ENCODE assay signal across 8 cellular contexts in the genomic region with DNA sequence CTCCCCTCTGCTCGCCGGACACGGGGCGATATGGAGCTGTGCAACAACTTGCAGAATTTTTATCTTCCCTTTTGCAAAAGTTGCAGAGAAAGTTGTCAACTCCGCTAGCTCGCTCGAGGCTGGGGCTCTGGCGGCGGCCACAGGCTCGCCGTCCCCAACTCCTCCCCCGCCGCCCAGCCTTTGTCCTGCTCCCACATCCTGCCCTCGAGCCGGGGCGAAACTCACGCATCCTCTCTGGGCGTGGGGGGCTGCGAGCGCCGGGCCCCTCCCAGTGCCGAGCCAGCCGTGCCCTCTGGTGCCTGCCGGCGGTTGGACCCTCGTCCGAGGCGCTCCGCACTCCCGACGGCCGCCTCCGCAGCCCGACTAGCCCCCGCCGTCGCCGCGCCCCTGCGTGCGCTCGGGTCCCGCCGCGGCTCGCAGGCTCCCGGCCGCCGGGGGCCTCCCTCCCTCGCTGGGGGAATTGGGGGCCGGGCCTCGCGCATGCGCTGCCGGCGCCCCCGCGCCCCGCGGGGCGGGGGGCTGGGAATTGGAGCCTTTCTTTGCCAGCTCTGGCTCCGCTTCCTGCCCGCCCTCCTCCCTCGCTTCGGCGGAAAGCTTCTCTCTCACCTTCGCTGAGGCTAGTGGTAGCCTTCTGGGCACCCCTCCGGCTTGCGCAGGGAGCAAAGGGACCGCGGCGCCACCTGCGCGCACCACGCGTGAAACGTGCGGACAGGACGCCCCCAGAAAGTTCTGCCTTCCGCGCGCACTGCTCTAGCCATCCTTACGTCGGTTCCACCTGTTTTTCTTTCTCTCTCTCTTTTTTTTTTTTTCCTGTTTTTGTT. TPM values are rescaled to one million over a fixed set of nuclear protein-coding genes. Genes with fewer than 3 reads are reported as not detected.
DNase-seq lines count a peak whose midpoint lies in the region; ATAC-seq, FAIRE-seq and TF ChIP-seq lines count a peak whose summit lies in the region.

CCNJL (minus strand) TSS at position 426 of the 821 bp plus-strand sequence. CDS start 641 bp downstream, outside the sequence.

- H3K36me3 Mint-ChIP-seq in stimulated activated effector memory CD8-positive, alpha-beta T cell treated with anti-CD3 and anti-CD28 coated beads, Interleukin-12 subunit alpha, Interleukin-12 subunit beta, amount 100 ng/mL, for 72 hours: no peaks in the 10 kb centered on the region

- no peaks in the 10 kb centered on the region for H4K20me1 ChIP-seq in PC-9 (ENCODE audit: insufficient read depth)

- no TSS peak for BruUV-seq in PC-9 (replicated peaks; lab: Mats Ljungman, UMichigan)

- POLR2A ChIA-PET in PC-9 (lab: Charles Lee; ENCODE audit: unreplicated experiment): interaction anchor here (0.6 kb wide), 1 partner anchor 146 kb away, joined by 5 read pairs; no protein-coding TSS in a partner anchor

- H3K4me2 ChIP-seq in PC-9: peak within 1 kb of the TSS; percentile 78

- no peak for FAIRE-seq in GM12892 (lab: Jason Lieb, UNC)

- H3K27me3 ChIP-seq in ACC112 (ENCODE audit: insufficient read depth, low read length) (peaks cover 37% of the 10 kb centered on the region), PC-9 (ENCODE audit: insufficient read depth, low read depth) (no peaks in the 10 kb centered on the region)

- no peaks in the 10 kb centered on the region for H3K79me2 ChIP-seq in ACC112 (ENCODE audit: control insufficient read depth, insufficient read depth, low read length, unreplicated experiment)
- 0 out of 2 replicates have a peak, but pooled peaks cover 12% of the 10 kb centered on the region for H3K79me2 ChIP-seq in PC-9 (ENCODE audit: low read depth)

- H3K4me1 Mint-ChIP-seq in stimulated activated effector memory CD8-positive, alpha-beta T cell treated with anti-CD3 and anti-CD28 coated beads, Interleukin-12 subunit alpha, Interleukin-12 subunit beta, amount 100 ng/mL, for 72 hours: peaks cover 7% of the 10 kb centered on the region

- H3K4me3 Mint-ChIP-seq in stimulated activated effector memory CD8-positive, alpha-beta T cell treated with anti-CD3 and anti-CD28 coated beads, Interleukin-12 subunit alpha, Interleukin-12 subunit beta, amount 100 ng/mL, for 72 hours: peak within 1 kb of the TSS; percentile 70

- H3K36me3 ChIP-seq in ACC112 (ENCODE audit: insufficient read depth, low read length) (no peaks in the 10 kb centered on the region), PC-9 (ENCODE audit: low read depth) (peaks cover 6% of the 10 kb centered on the region; the same call in 1 of the 2 replicates)

- no peaks in the 10 kb centered on the region for H3K9me3 Mint-ChIP-seq in stimulated activated effector memory CD8-positive, alpha-beta T cell treated with anti-CD3 and anti-CD28 coated beads, Interleukin-12 subunit alpha, Interleukin-12 subunit beta, amount 100 ng/mL, for 72 hours

- H2AFZ ChIP-seq in ACC112 (ENCODE audit: low read length, unreplicated experiment) (peak within 1 kb of the TSS; percentile 68), PC-9 (peak within 1 kb of the TSS; percentile 88)

- no peak within 1 kb of the TSS for H3K27ac ChIP-seq in ACC112 (ENCODE audit: low read depth, low read length)
- peak within 1 kb of the TSS; percentile 60 for H3K27ac ChIP-seq in PC-9

- intact Hi-C loops in PC-9 (cut with micrococcal nuclease; ENCODE audit: unreplicated experiment): loop anchor here (1.0 to 2.0 kb wide), 4 partner anchors 14 to 68 kb away; no protein-coding TSS in a partner anchor

- H3F3A ChIP-seq in PC-9 (ENCODE audit: insufficient read depth, low read depth): peaks cover 29% of the 10 kb centered on the region

- TF ChIP-seq CTCF in PC-9 (conservative IDR thresholded peaks at IDR 0.05): no peak
- TF ChIP-seq CTCF in choroid plexus epithelial cell (conservative IDR thresholded peaks at IDR 0.05; ENCODE audit: low read depth, low read length): no peak

- no peak for TF ChIP-seq POLR2A in GM12892 (IDR thresholded peaks at IDR 0.05; ENCODE audit: low read depth, low read length)

- ATAC-seq in stimulated activated effector memory CD8-positive, alpha-beta T cell treated with anti-CD3 and anti-CD28 coated beads, Interleukin-12 subunit alpha, Interleukin-12 subunit beta, amount 100 ng/mL, for 72 hours: peak; percentile 42

- CTCF ChIA-PET in PC-9 (lab: Charles Lee): interaction anchor here (1.1 kb wide), 1 partner anchor 31 kb away, joined by 3 read pairs; no protein-coding TSS in a partner anchor

- H3K9me3 ChIP-seq in PC-9 (ENCODE audit: insufficient read depth, low read depth): no peaks in the 10 kb centered on the region

- peak; percentile 38 for DNase-seq in GM12892 (ENCODE audit: insufficient read length)
- DNase-seq in HK-2 (ENCODE audit: unreplicated experiment): peak; percentile 67
- DNase-seq in PC-9: peak; percentile 47 to 91
- no peak for DNase-seq in choroid plexus epithelial cell (ENCODE audit: low read depth)
- peak; percentile 57 for DNase-seq in kidney glomerular epithelial cell (lab: John Stamatoyannopoulos, UW)
- DNase-seq in stimulated activated effector memory CD8-positive, alpha-beta T cell treated with anti-CD3 and anti-CD28 coated beads, Interleukin-12 subunit alpha, Interleukin-12 subunit beta, amount 100 ng/mL, for 72 hours (ENCODE audit: low spot score in 2 of 2): no peak
- DNase-seq in NCI-H2107 (lab: John Stamatoyannopoulos, UW): no peak

- no peak within 1 kb of the TSS for H3K27ac Mint-ChIP-seq in stimulated activated effector memory CD8-positive, alpha-beta T cell treated with anti-CD3 and anti-CD28 coated beads, Interleukin-12 subunit alpha, Interleukin-12 subunit beta, amount 100 ng/mL, for 72 hours

- no peaks in the 10 kb centered on the region for H3K9me2 ChIP-seq in PC-9 (ENCODE audit: insufficient read depth)

- H3K4me3 ChIP-seq in ACC112 (ENCODE audit: low read depth, low read length) (peak within 1 kb of the TSS; percentile 78), PC-9 (peak within 1 kb of the TSS; percentile 78), choroid plexus epithelial cell (ENCODE audit: low read depth, low read length) (peak within 1 kb of the TSS; percentile 67)

- H3K4me1 ChIP-seq in ACC112 (ENCODE audit: control insufficient read depth, insufficient read depth, low read length, unreplicated experiment): peaks cover 6% of the 10 kb centered on the region
- peaks cover 46% of the 10 kb centered on the region for H3K4me1 ChIP-seq in PC-9 (replicated peaks; ENCODE audit: insufficient read depth)

RNA-seq across cellular contexts. Expression of gene CCNJL, which starts in this region (rescaled TPM):
- polyA plus RNA-seq in GM12892 (2012; ENCODE audit: missing spikeins): not detected
- total RNA-seq in PC-9 (2021): 33.9 and 34.7 TPM in 2 replicates

Comparison
In these comparisons a context has a peak if more than half of its experiments do, and no peak if none do; other contexts are left out.
1. DNase-seq: peak in GM12892 (single experiment), HK-2 (single experiment), PC-9 (2 of 2) and kidney glomerular epithelial cell (single experiment); none in choroid plexus epithelial cell (single experiment), stimulated activated effector memory CD8-positive, alpha-beta T cell treated with anti-CD3 and anti-CD28 coated beads, Interleukin-12 subunit alpha, Interleukin-12 subunit beta, amount 100 ng/mL, for 72 hours (0 of 2) and NCI-H2107 (single experiment).
2. Peak in every context shown above with its lines, with median percentiles within 50 percentile points of each other: H3K4me3 ChIP-seq.